In the genomic region with DNA sequence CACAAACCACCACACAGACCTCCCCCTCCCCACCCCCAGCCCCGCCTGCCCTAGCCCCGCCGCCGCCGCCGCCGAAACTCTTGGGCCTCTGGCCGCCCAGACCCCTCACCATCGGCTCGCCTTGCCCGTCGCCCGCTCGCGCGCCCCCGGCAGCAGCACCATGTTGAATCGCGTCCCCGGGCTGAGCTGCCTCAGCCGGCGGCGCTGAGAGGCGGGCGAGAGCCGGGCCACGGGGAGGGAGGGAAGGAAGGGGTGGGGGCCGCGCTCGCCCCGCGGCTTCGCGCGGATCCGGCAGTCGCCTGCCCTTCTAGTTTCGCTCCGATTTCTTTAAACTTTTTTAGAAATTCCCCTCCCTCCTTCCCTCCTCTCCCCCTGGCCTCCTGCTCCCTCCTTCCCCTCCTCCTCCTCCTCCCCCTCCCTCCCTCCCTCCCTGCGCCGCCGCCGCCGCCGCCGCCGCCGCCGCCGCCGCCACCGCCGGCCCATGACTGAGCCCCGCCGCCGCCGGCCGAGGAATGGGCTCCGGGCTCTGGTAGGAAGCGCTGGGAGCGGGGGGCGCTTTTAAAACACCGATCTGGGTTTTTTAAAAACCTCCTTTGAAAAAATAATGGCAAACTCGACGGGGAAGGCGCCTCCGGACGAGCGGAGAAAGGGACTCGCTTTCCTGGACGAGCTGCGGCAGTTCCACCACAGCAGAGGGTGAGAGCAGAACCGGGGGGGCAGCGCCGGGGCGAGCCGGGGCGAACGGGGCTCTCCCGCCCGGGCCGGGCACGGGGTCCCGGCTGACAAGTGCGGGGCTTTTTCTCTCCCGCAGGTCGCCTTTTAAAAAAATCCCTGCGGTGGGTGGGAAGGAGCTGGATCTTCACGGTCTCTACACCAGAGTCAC, we compare ENCODE assay signal across 8 cellular contexts. TPM values are rescaled to one million over a fixed set of nuclear protein-coding genes. Genes with fewer than 3 reads are reported as not detected.
A peak's percentile ranks its signal among the peaks of the same experiment; 100 is the strongest.
DNase-seq lines count a peak whose midpoint lies in the region; ATAC-seq and TF ChIP-seq lines count a peak whose summit lies in the region.

TSS of gene ARID2 (plus strand) at position 474 of the 883 bp plus-strand sequence. CDS start at position 605, 131 bp downstream.

- peak within 1 kb of the TSS; percentile 80 for H3K27ac Mint-ChIP-seq in Caco-2 (ENCODE audit: unreplicated experiment)
- H3K27ac Mint-ChIP-seq in activated naive CD4-positive, alpha-beta T cell treated with anti-CD3 and anti-CD28 coated beads, Interleukin-2, amount 50 U/mL, for 24 hours, result peak within 1 kb of the TSS; percentile 100

- H3K27ac ChIP-seq in HUES64 (ENCODE audit: low read depth, low read length), result peak within 1 kb of the TSS; percentile 98
- H3K27ac ChIP-seq in osteoblast (ENCODE audit: low read depth, low read length), result peak within 1 kb of the TSS; percentile 92
- peak within 1 kb of the TSS; percentile 89 for H3K27ac ChIP-seq in temporal lobe (ENCODE audit: low read depth, low read length)

- H4K20me1 ChIP-seq in osteoblast (ENCODE audit: insufficient read depth, low read length), result peaks cover 6% of the 10 kb centered on the region

- peak within 1 kb of the TSS; percentile 87 for H2AFZ ChIP-seq in osteoblast (ENCODE audit: low read length)

- H3K4me2 ChIP-seq in osteoblast (ENCODE audit: insufficient read depth, low read length), result peak within 1 kb of the TSS; percentile 96

- H3K36me3 ChIP-seq in Caco-2 (ENCODE audit: control insufficient read depth, insufficient read depth, low read length), result no peaks in the 10 kb centered on the region
- H3K36me3 ChIP-seq in HUES64 (ENCODE audit: insufficient read depth, low read length), result peaks cover 22% of the 10 kb centered on the region
- H3K36me3 ChIP-seq in osteoblast (ENCODE audit: insufficient read depth, low read length), result no peaks in the 10 kb centered on the region

- in situ Hi-C loops in SK-MEL-5 (cut with HindIII; ENCODE audit: low pct_unique_long_range_greater_than_20kb, low sequenced_read_pairs), result no loop called here

- WGBS in HUES64, result 1% methylated on average over 74 of the region's 89 CpGs

- CTCF ChIA-PET in Caco-2 (lab: Charles Lee), result interaction anchor here (0.8 to 3.2 kb wide), 2 partner anchors 46 to 185 kb away, joined by 4 to 27 read pairs; no protein-coding TSS in a partner anchor

- peak within 1 kb of the TSS; percentile 51 for H3K4me3 ChIP-seq in Caco-2 (ENCODE audit: low read depth, low read length)
- H3K4me3 ChIP-seq in HUES64 (ENCODE audit: low read length), result peak within 1 kb of the TSS; percentile 98
- peak within 1 kb of the TSS; percentile 92 for H3K4me3 ChIP-seq in osteoblast (ENCODE audit: insufficient read depth, low read length)

- intact Hi-C loops in Caco-2 (cut with micrococcal nuclease; ENCODE audit: unreplicated experiment), result loop anchor here (2.0 to 10.0 kb wide), 4 partner anchors 261 to 595 kb away; partner anchors contain the start of genes ANO6 and SCAF11

- H3K9ac ChIP-seq in HUES64 (ENCODE audit: low read depth, low read length), result peak within 1 kb of the TSS; percentile 95

- peaks cover 60% of the 10 kb centered on the region for H3K36me3 Mint-ChIP-seq in Caco-2 (ENCODE audit: insufficient read depth, unreplicated experiment)
- peaks cover 6% of the 10 kb centered on the region for H3K36me3 Mint-ChIP-seq in activated naive CD4-positive, alpha-beta T cell treated with anti-CD3 and anti-CD28 coated beads, Interleukin-2, amount 50 U/mL, for 24 hours

- H3K79me2 ChIP-seq in osteoblast (ENCODE audit: insufficient read depth, low read length), result peaks cover 58% of the 10 kb centered on the region

- POLR2A ChIA-PET in Caco-2 (lab: Charles Lee), result interaction anchor here (0.6 to 0.7 kb wide), 2 partner anchors 61 to 125 kb away, joined by 3 to 9 read pairs; no protein-coding TSS in a partner anchor

- TF ChIP-seq CTCF in Caco-2 (IDR thresholded peaks at IDR 0.05; ENCODE audit: insufficient read depth in 1 of 2, low read depth in 1 of 2, low read length in 1 of 2, severe bottlenecking in 1 of 2, unreplicated experiment in 1 of 2), result no peak
- no peak for TF ChIP-seq CTCF in osteoblast (IDR thresholded peaks at IDR 0.05; ENCODE audit: extremely low read depth, low read depth, low read length)

- BruUV-seq in Caco-2 (replicated peaks; lab: Mats Ljungman, UMichigan), result no TSS peak

- DNase-seq in Caco-2 (peak; percentile 78 to 84), SK-MEL-5 (ENCODE audit: low read depth, low spot score) (peak; percentile 67), glomerular visceral epithelial cell (ENCODE audit: extremely low spot score) (peak; percentile 77), osteoblast (ENCODE audit: insufficient read length, low spot score, missing footprints) (peak; percentile 89)

- peak within 1 kb of the TSS; percentile 79 for H3K4me3 Mint-ChIP-seq in Caco-2 (ENCODE audit: unreplicated experiment)
- peak within 1 kb of the TSS; percentile 100 for H3K4me3 Mint-ChIP-seq in activated naive CD4-positive, alpha-beta T cell treated with anti-CD3 and anti-CD28 coated beads, Interleukin-2, amount 50 U/mL, for 24 hours

- peaks cover 9% of the 10 kb centered on the region for H3K4me1 Mint-ChIP-seq in Caco-2 (ENCODE audit: low read depth, unreplicated experiment)
- peaks cover 40% of the 10 kb centered on the region for H3K4me1 Mint-ChIP-seq in activated naive CD4-positive, alpha-beta T cell treated with anti-CD3 and anti-CD28 coated beads, Interleukin-2, amount 50 U/mL, for 24 hours

- peak; percentile 8 for ATAC-seq in GM21390 (IDR thresholded peaks at IDR 0.05; ENCODE audit: unreplicated experiment)

- no peaks in the 10 kb centered on the region for H3K27me3 Mint-ChIP-seq in Caco-2 (ENCODE audit: insufficient read depth, unreplicated experiment)
- no peaks in the 10 kb centered on the region for H3K27me3 Mint-ChIP-seq in activated naive CD4-positive, alpha-beta T cell treated with anti-CD3 and anti-CD28 coated beads, Interleukin-2, amount 50 U/mL, for 24 hours

- H3K27me3 ChIP-seq in Caco-2 (replicated peaks; ENCODE audit: control insufficient read depth, insufficient read depth, low read length) (no peaks in the 10 kb centered on the region), HUES64 (ENCODE audit: insufficient read depth, low read length) (no peaks in the 10 kb centered on the region), osteoblast (ENCODE audit: insufficient read depth, low read length) (no peaks in the 10 kb centered on the region)

- H3K9me3 Mint-ChIP-seq in Caco-2 (ENCODE audit: unreplicated experiment), result no peaks in the 10 kb centered on the region
- H3K9me3 Mint-ChIP-seq in activated naive CD4-positive, alpha-beta T cell treated with anti-CD3 and anti-CD28 coated beads, Interleukin-2, amount 50 U/mL, for 24 hours, result no peaks in the 10 kb centered on the region

- no peaks in the 10 kb centered on the region for H3K9me3 ChIP-seq in Caco-2
- no peaks in the 10 kb centered on the region for H3K9me3 ChIP-seq in HUES64 (ENCODE audit: insufficient read depth, low read depth, low read length)
- H3K9me3 ChIP-seq in osteoblast (ENCODE audit: low read depth, low read length), result no peaks in the 10 kb centered on the region

- H3K4me1 ChIP-seq in Caco-2 (peaks cover 29% of the 10 kb centered on the region), HUES64 (ENCODE audit: insufficient read depth, low read length) (peaks cover 35% of the 10 kb centered on the region), osteoblast (ENCODE audit: insufficient read depth, low read length) (peaks cover 32% of the 10 kb centered on the region)

RNA-seq across cellular contexts. Expression of gene ARID2, which starts in this region (rescaled TPM):
- total RNA-seq in Caco-2 (2022) (50.1 and 53.9 TPM in 2 replicates), osteoblast (21.0 and 23.0 TPM in 2 replicates), temporal lobe (40.1 TPM)
- 22.0 TPM for polyA plus RNA-seq in HUES64 (2013, experiment 1 of 2)
- 23.6 TPM for polyA plus RNA-seq in HUES64 (2013, experiment 2 of 2)
- total RNA-seq in SK-MEL-5 (2014; rRNA removed; shearing (Covaris generic)), result 21.9 and 26.6 TPM in 2 replicates
- 10.5 and 15.6 TPM in 2 replicates for polyA plus RNA-seq in SK-MEL-5 (2015; cell fraction: cytosol; rRNA removed)
- polyA plus RNA-seq in SK-MEL-5 (2015; cell fraction: nucleus; rRNA removed), result 20.7 and 22.2 TPM in 2 replicates

Comparison
In these comparisons a context has a peak if more than half of its experiments do, and no peak if none do; other contexts are left out.
1. Peak in every context shown above with its lines: DNase-seq, ATAC-seq, H3K4me3 ChIP-seq and H3K27ac ChIP-seq.